13 cellular contexts compared by ENCODE assay signal in the genomic region with DNA sequence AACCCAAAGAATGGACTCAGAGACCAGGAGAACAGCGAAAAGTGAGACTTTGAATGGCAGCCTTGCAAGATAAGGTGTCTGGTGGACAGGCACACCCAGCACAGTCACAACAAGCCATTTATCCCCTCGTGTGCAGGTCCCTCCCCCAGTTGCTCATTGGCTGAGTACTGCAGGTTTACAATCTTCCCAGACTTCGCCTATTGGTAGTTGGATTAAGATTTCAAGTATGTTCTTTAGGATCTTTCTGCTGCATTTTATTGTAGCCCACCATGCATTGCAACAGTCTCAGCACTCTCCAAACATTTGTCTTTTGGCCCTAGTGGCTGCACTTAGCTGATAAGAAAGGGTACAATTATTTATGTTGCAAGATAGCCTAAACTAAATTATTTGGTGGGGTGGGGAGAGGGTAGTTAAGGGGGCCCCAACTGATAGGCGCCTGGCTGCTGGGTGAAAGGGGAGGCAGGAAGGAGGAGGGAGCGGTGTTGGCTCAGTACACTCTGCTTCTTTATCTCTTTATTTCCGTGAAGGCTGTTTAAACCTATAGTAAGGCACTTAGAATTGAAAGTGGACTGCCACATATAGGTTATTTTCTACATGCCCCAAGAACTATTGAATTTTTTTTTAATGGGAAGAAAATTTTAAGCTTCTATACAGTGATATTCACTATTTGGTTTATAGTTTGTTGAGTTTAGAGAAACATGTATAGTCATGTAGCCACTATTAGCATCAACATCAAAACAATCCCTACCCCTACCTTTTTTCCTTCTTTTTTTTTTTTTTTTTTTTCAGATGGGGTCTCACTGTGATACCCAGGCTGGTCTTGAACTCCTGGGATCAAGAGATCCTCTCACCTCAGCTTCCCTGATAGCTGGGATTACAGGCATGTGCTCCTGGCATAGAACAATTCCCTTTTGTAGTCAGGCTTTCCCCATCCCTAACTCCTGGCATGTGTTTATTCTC. TPM values are rescaled to one million over a fixed set of nuclear protein-coding genes. Genes with fewer than 3 reads are reported as not detected.
A peak's percentile ranks its signal among the peaks of the same experiment; 100 is the strongest.
DNase-seq lines count a peak whose midpoint lies in the region; ATAC-seq and TF ChIP-seq lines count a peak whose summit lies in the region.
"Had no signal": no experiment of that assay in that cellular context is flagged by ENCODE, and none has a peak within 500 bp of the region (broad histone marks: within the 10 kb centered on the region; RNA-seq: fewer than 3 reads in every experiment).

No MANE protein-coding gene starts in this region.

- H3K4me3 ChIP-seq in choroid plexus epithelial cell (ENCODE audit: low read depth, low read length) (no peak overlapping the region), mucosa of descending colon (no peak overlapping the region)

- H3K4me1 ChIP-seq in mucosa of descending colon (ENCODE audit: low read depth): peaks cover 9% of the 10 kb centered on the region

- ATAC-seq in mucosa of descending colon: peak; percentile 93
- ATAC-seq in GM18907 (IDR thresholded peaks at IDR 0.05; ENCODE audit: unreplicated experiment): no peak
- no peak for ATAC-seq in GM21515 (IDR thresholded peaks at IDR 0.05; ENCODE audit: unreplicated experiment)

- H3K9me3 ChIP-seq in mucosa of descending colon: no peaks in the 10 kb centered on the region

- intact Hi-C loops in mucosa of descending colon (cut with DNase I, micrococcal nuclease): no loop called here

- H3K36me3 ChIP-seq in mucosa of descending colon (ENCODE audit: low read depth): no peaks in the 10 kb centered on the region

- TF ChIP-seq CTCF in choroid plexus epithelial cell (conservative IDR thresholded peaks at IDR 0.05; ENCODE audit: low read depth, low read length): no peak
- TF ChIP-seq CTCF in mucosa of descending colon (IDR thresholded peaks at IDR 0.05): no peak

- DNase-seq in CMK (ENCODE audit: low read depth): peak; percentile 60
- peak in 75 of 76 experiments; percentile 10 to 95 (median 81) for DNase-seq in HUDEP-2 (lab: John Stamatoyannopoulos, UW; ENCODE audit: unreplicated experiment in 76 of 76)
- peak; percentile 13 for DNase-seq in choroid plexus epithelial cell (ENCODE audit: low read depth)
- DNase-seq in mucosa of descending colon: peak in 2 of 3 donors; percentile 33
- no peak for DNase-seq in AG08395 (ENCODE audit: low spot score)
- DNase-seq: AML-193, Calu3, caudate nucleus, GDM1, NCI-H2029, retina had no signal

RNA-seq across cellular contexts. Expression of a gene that starts 54.2 kb away (rescaled TPM):
- total RNA-seq in mucosa of descending colon: 10 to 100 TPM; 55.9 to 82.1 (median 74.3) TPM

RNA-seq across cellular contexts. Expression of a gene that starts 54.9 kb away (rescaled TPM):
- 10 to 100 TPM; 18.0 to 25.6 (median 22.2) TPM for total RNA-seq in mucosa of descending colon
